Comparison of ENCODE assay signal across 1 cellular context in genomic region chr3:32972482-32973146, GRCh38.
TF ChIP-seq lines count a peak whose summit lies in the region.

No MANE protein-coding gene starts in this region.

TF ChIP-seq in K562, 482 proteins besides CTCF, POLR2A, EP300 and RAD21 (continued from another document and continues in another):
- peak; percentile 98 for TF ChIP-seq NCOR1 (IDR thresholded peaks at IDR 0.05)
- peak; percentile 59 for TF ChIP-seq CREB1 (IDR thresholded peaks at IDR 0.05)
- no peak for TF ChIP-seq CREB1 (CRISPR knock-in tag; IDR thresholded peaks at IDR 0.05)
- TF ChIP-seq ASH1L (IDR thresholded peaks at IDR 0.05; ENCODE audit: borderline replicate concordance, low read depth, partially characterized antibody): no peak
- peak; percentile 81 for TF ChIP-seq PML (IDR thresholded peaks at IDR 0.05; ENCODE audit: low read length)
- peak; percentile 43; the same call in 1 of the 2 replicates for TF ChIP-seq RFX1 (IDR thresholded peaks at IDR 0.05)
- TF ChIP-seq MEIS2 (IDR thresholded peaks at IDR 0.05; ENCODE audit: partially characterized antibody): peak; percentile 84
- 0 out of 2 replicates have a peak, but pooled peaks have one; percentile 63 for TF ChIP-seq ELK3 (CRISPR knock-in tag; IDR thresholded peaks at IDR 0.05)
- no peak for TF ChIP-seq ZFP1 (CRISPR knock-in tag; IDR thresholded peaks at IDR 0.05)
- TF ChIP-seq ELF2 (CRISPR knock-in tag; IDR thresholded peaks at IDR 0.05): no peak
- TF ChIP-seq ZNF23 (CRISPR knock-in tag; IDR thresholded peaks at IDR 0.05): no peak
- TF ChIP-seq ZNF644 (tag; IDR thresholded peaks at IDR 0.05; ENCODE audit: low read depth): 0 out of 2 replicates have a peak, but pooled peaks have one; percentile 28
- TF ChIP-seq HDAC3 (IDR thresholded peaks at IDR 0.05; ENCODE audit: borderline replicate concordance, partially characterized antibody): peak; percentile 93
- TF ChIP-seq FOXM1 (IDR thresholded peaks at IDR 0.05; ENCODE audit: low read depth): peak; percentile 93
- TF ChIP-seq FOXM1 (CRISPR knock-in tag; IDR thresholded peaks at IDR 0.05; ENCODE audit: low read depth): no peak
- no peak for TF ChIP-seq FOS (IDR thresholded peaks at IDR 0.05; ENCODE audit: extremely low read depth, insufficient read length)
- no peak for TF ChIP-seq HINFP (tag; conservative IDR thresholded peaks at IDR 0.05; ENCODE audit: low read depth)
- 0 out of 2 replicates have a peak, but pooled peaks have one; percentile 20 for TF ChIP-seq ZKSCAN1 (IDR thresholded peaks at IDR 0.05; ENCODE audit: low read depth, low read length)
- TF ChIP-seq CXXC5 (CRISPR knock-in tag; IDR thresholded peaks at IDR 0.05): peak; percentile 67
- TF ChIP-seq TCF3 (CRISPR knock-in tag; IDR thresholded peaks at IDR 0.05): peak; percentile 98
- peak; percentile 56; the same call in 1 of the 2 replicates for TF ChIP-seq MBD2 (IDR thresholded peaks at IDR 0.05; ENCODE audit: borderline replicate concordance, low read depth)
- TF ChIP-seq YY1 (IDR thresholded peaks at IDR 0.05; ENCODE audit: borderline replicate concordance in 1 of 3, control insufficient read depth in 1 of 3, extremely low read depth in 1 of 3, insufficient read depth in 3 of 3, insufficient read length in 1 of 3, insufficient replicate concordance in 2 of 3, low read depth in 1 of 3, low read length in 2 of 3): no peak
- no peak for TF ChIP-seq GTF2A2 (tag; IDR thresholded peaks at IDR 0.05)
- TF ChIP-seq CBFA2T3 (IDR thresholded peaks at IDR 0.05): peak; percentile 97
- peak; percentile 31; the same call in 1 of the 2 replicates for TF ChIP-seq GATAD2A (IDR thresholded peaks at IDR 0.05)
- TF ChIP-seq TAL1 (IDR thresholded peaks at IDR 0.05): peak; percentile 96
- TF ChIP-seq ZNF766 (CRISPR knock-in tag; conservative IDR thresholded peaks at IDR 0.05): peak; percentile 72
- TF ChIP-seq ZC3H8 (IDR thresholded peaks at IDR 0.05): no peak
- peak; percentile 70 for TF ChIP-seq CREM (IDR thresholded peaks at IDR 0.05; ENCODE audit: low read depth)
- TF ChIP-seq ZNF12 (CRISPR knock-in tag; IDR thresholded peaks at IDR 0.05): no peak
- peak; percentile 89 for TF ChIP-seq JUND (IDR thresholded peaks at IDR 0.05; ENCODE audit: borderline replicate concordance, low read depth, low read length)
- peak; percentile 85; the same call in 2 of the 3 replicates for TF ChIP-seq JUND (tag; IDR thresholded peaks at IDR 0.05; ENCODE audit: borderline replicate concordance, low read depth, low read length)
- no peak for TF ChIP-seq CHCHD3 (CRISPR knock-in tag; IDR thresholded peaks at IDR 0.05)
- TF ChIP-seq POLR2B (IDR thresholded peaks at IDR 0.05; ENCODE audit: low read depth, partially characterized antibody): no peak
- no peak for TF ChIP-seq HLTF (IDR thresholded peaks at IDR 0.05)
- peak; percentile 95 for TF ChIP-seq STAT5A (IDR thresholded peaks at IDR 0.05; ENCODE audit: borderline replicate concordance, low read length)
- no peak for TF ChIP-seq GMEB1 (CRISPR knock-in tag; IDR thresholded peaks at IDR 0.05)
- TF ChIP-seq TAF1 (IDR thresholded peaks at IDR 0.05; ENCODE audit: control insufficient read depth, extremely low read depth, insufficient read depth, low read length, severe bottlenecking): peak; percentile 21
- TF ChIP-seq CREB3L1 (IDR thresholded peaks at IDR 0.05; ENCODE audit: borderline replicate concordance, low read depth): peak; percentile 51; the same call in 1 of the 2 replicates
- TF ChIP-seq MAZ (CRISPR knock-in tag; conservative IDR thresholded peaks at IDR 0.05 in 1 of 2, IDR thresholded peaks at IDR 0.05 in 1 of 2): peak; percentile 19 to 65; a peak in 2 of 4 replicates
- peak; percentile 55 to 78; a peak in 3 of 4 replicates for TF ChIP-seq MNT (conservative IDR thresholded peaks at IDR 0.05)
- peak; percentile 82 for TF ChIP-seq BRD9 (IDR thresholded peaks at IDR 0.05; ENCODE audit: low read depth, partially characterized antibody)
- TF ChIP-seq KLF16 (IDR thresholded peaks at IDR 0.05): peak; percentile 84
- peak in 1 of 2 experiments; percentile 79; a peak in 2 of 3 replicates for TF ChIP-seq CBX3 (IDR thresholded peaks at IDR 0.05; ENCODE audit: borderline replicate concordance in 1 of 2, low read length in 2 of 2)
- no peak for TF ChIP-seq POLR3A (IDR thresholded peaks at IDR 0.05; ENCODE audit: borderline replicate concordance, extremely low read depth, insufficient read depth, insufficient read length)
- TF ChIP-seq ZNF436 (CRISPR knock-in tag; IDR thresholded peaks at IDR 0.05): no peak
- peak in 1 of 3 experiments; percentile 52; a peak in 2 of 6 replicates for TF ChIP-seq ZBTB11 (CRISPR knock-in tag; IDR thresholded peaks at IDR 0.05)
- peak in 1 of 2 experiments; percentile 63; a peak in 2 of 4 replicates for TF ChIP-seq HDAC1 (IDR thresholded peaks at IDR 0.05)
